ENCODE assay signal across 24 cellular contexts in the genomic region with DNA sequence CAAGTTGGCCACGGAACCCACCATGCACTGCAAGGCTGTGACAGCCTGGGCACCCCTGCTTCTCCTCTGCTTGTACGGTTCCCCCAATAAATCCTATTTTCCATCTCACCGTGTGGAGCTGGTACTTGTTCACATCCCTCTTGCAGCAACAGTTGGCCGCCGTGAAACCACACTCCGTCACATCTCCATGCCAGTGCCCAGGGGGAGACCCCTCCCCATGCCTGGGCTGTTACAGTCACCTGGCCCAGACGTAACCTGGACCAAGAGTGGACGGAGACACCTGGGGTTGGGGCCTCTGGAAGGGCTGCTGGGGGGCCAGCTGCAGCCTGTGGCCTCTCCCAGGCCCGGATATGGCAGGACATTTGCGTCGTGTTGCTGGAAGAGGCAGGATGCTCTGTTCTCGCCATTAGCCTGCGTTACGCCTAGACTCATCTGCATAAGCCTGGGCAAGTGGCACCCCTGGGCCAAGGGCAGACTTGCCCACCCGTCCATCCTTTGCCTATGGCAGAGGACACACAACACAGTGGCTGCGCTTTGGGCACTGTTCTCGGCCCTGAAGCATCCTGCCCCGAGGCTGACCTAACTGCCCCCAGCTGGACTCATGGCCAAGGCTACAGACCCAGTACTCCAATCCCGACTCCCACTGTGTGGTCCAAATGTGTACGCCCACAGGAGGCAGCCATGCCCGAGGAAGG. TPM values are rescaled to one million over a fixed set of nuclear protein-coding genes. Genes with fewer than 3 reads are reported as not detected.
DNase-seq lines count a peak whose midpoint lies in the region; ATAC-seq and TF ChIP-seq lines count a peak whose summit lies in the region.
"Had no signal": no experiment of that assay in that cellular context is flagged by ENCODE, and none has a peak within 500 bp of the region (broad histone marks: within the 10 kb centered on the region; RNA-seq: fewer than 3 reads in every experiment).

No MANE protein-coding gene starts in this region.

- no peak overlapping the region for H3K4me3 ChIP-seq in SK-N-SH (ENCODE audit: low read depth in 2 of 2, low read length in 1 of 2)
- no peak overlapping the region for H3K4me3 ChIP-seq in neuronal stem cell (ENCODE audit: low read length in 2 of 2)
- H3K4me3 ChIP-seq: GM23338, HAP-1 had no signal

- H3K4me2 ChIP-seq in SK-N-SH (no peak overlapping the region), neuronal stem cell (ENCODE audit: insufficient read depth, low read length, poor library complexity, severe bottlenecking) (no peak overlapping the region)
- H3K4me2 ChIP-seq: GM23338 had no signal

- no peaks in the 10 kb centered on the region for H3K79me1 ChIP-seq in neuronal stem cell (ENCODE audit: low read depth, low read length)

- no peaks in the 10 kb centered on the region for H3K79me2 ChIP-seq in SK-N-SH (ENCODE audit: insufficient read depth)

- no peak overlapping the region for H3K27ac ChIP-seq in SK-N-SH (ENCODE audit: low read depth in 2 of 2, low read length in 1 of 2)
- H3K27ac ChIP-seq in neuronal stem cell (replicated peaks; ENCODE audit: low read length), result no peak overlapping the region
- H3K27ac ChIP-seq: 22Rv1, HL-60 had no signal

- no peaks in the 10 kb centered on the region for H3F3A ChIP-seq in SK-N-SH (replicated peaks; ENCODE audit: insufficient read depth)

- H3K4me1 Mint-ChIP-seq in stimulated activated effector memory CD8-positive, alpha-beta T cell treated with anti-CD3 and anti-CD28 coated beads, Interleukin-12 subunit alpha, Interleukin-12 subunit beta, amount 100 ng/mL, for 72 hours, result no peaks in the 10 kb centered on the region

- H2BK5ac ChIP-seq in neuronal stem cell (ENCODE audit: low read length), result no peak overlapping the region

- CTCF ChIA-PET in SK-N-SH (lab: Yijun Ruan, JAX), result interaction anchor here (0.9 to 1.9 kb wide), 5 partner anchors 13 to 29 kb away, joined by 3 to 8 read pairs (median 7); no protein-coding TSS in a partner anchor

- H3K23ac ChIP-seq in neuronal stem cell (ENCODE audit: low read depth, low read length, poor library complexity), result peak overlapping the region; percentile 55

- H3K14ac ChIP-seq in neuronal stem cell (ENCODE audit: low read length), result peak overlapping the region; percentile 21

- no peak overlapping the region for H2BK120ac ChIP-seq in neuronal stem cell (ENCODE audit: low read depth, low read length)

- no peak for TF ChIP-seq CTCF in SK-N-SH (IDR thresholded peaks at IDR 0.05)

- ATAC-seq in SK-N-SH treated with all-trans-retinoic acid at 6 μM for 48 hours, result peak; percentile 13; the same call in 1 of the 3 replicates
- ATAC-seq in stimulated activated effector memory CD8-positive, alpha-beta T cell treated with anti-CD3 and anti-CD28 coated beads, Interleukin-12 subunit alpha, Interleukin-12 subunit beta, amount 100 ng/mL, for 72 hours, result peak; percentile 15
- ATAC-seq: GM23338 had no signal

- H3K9ac ChIP-seq in SK-N-SH, result no peak overlapping the region
- peak overlapping the region; percentile 44 for H3K9ac ChIP-seq in neuronal stem cell (ENCODE audit: low read depth, low read length, poor library complexity)

- H2AFZ ChIP-seq in SK-N-SH (ENCODE audit: low read depth), result no peak overlapping the region
- no peak overlapping the region for H2AFZ ChIP-seq in neuronal stem cell (ENCODE audit: low read length)
- H2AFZ ChIP-seq: GM23338 had no signal

- 94% methylated on average over 12 of the region's 21 CpGs for WGBS in SK-N-SH (ENCODE audit: low lambda C conversion rate)
- no CpG with 5 or more reads among the region's 21 CpGs for WGBS in neuronal stem cell (ENCODE audit: extremely low coverage in 2 of 2, insufficient read length in 2 of 2, insufficient replicate concordance in 1 of 2), 2 donors

- H3K4me3 Mint-ChIP-seq in stimulated activated effector memory CD8-positive, alpha-beta T cell treated with anti-CD3 and anti-CD28 coated beads, Interleukin-12 subunit alpha, Interleukin-12 subunit beta, amount 100 ng/mL, for 72 hours, result no peak overlapping the region
- H3K4me3 Mint-ChIP-seq: GM23338 had no signal

- no peak overlapping the region for H3K4ac ChIP-seq in neuronal stem cell (ENCODE audit: low read length)

- no peak overlapping the region for H4K91ac ChIP-seq in neuronal stem cell (ENCODE audit: low read depth, low read length, poor library complexity)

- no peak overlapping the region for H3K27ac Mint-ChIP-seq in stimulated activated effector memory CD8-positive, alpha-beta T cell treated with anti-CD3 and anti-CD28 coated beads, Interleukin-12 subunit alpha, Interleukin-12 subunit beta, amount 100 ng/mL, for 72 hours
- H3K27ac Mint-ChIP-seq: GM23338 had no signal

- H3K18ac ChIP-seq in neuronal stem cell (ENCODE audit: low read length), result peak overlapping the region; percentile 31

- H2BK12ac ChIP-seq in neuronal stem cell (ENCODE audit: low read length), result no peak overlapping the region

- no peak for TF ChIP-seq RAD21 in SK-N-SH (IDR thresholded peaks at IDR 0.05; ENCODE audit: low read length)

- H2AK5ac ChIP-seq in neuronal stem cell (ENCODE audit: low read depth, low read length), result no peak overlapping the region

- H4K8ac ChIP-seq in neuronal stem cell (ENCODE audit: low read depth, low read length), result no peak overlapping the region

- no peaks in the 10 kb centered on the region for H3K9me3 Mint-ChIP-seq in stimulated activated effector memory CD8-positive, alpha-beta T cell treated with anti-CD3 and anti-CD28 coated beads, Interleukin-12 subunit alpha, Interleukin-12 subunit beta, amount 100 ng/mL, for 72 hours
- H3K9me3 Mint-ChIP-seq: GM23338 had no signal

- H3K36me3 ChIP-seq in SK-N-SH (replicated peaks in 1 of 2; ENCODE audit: control insufficient read depth in 1 of 2, insufficient read depth in 2 of 2, low read length in 1 of 2), result peaks cover 0 to 10% of the 10 kb centered on the region in 2 experiments
- peaks cover 2 to 24% of the 10 kb centered on the region in 2 donors for H3K36me3 ChIP-seq in neuronal stem cell (replicated peaks in 1 of 2; ENCODE audit: control insufficient read depth in 2 of 2, insufficient read depth in 2 of 2, low read length in 2 of 2)
- H3K36me3 ChIP-seq: BE2C, HAP-1 had no signal

- no peaks in the 10 kb centered on the region for H3K9me2 ChIP-seq in SK-N-SH

- no peak for DNase-seq in SK-N-SH
- peak; percentile 41 for DNase-seq in ecto neural progenitor cell (ENCODE audit: low spot score)
- DNase-seq in neuronal stem cell (ENCODE audit: low spot score), result no peak
- no peak for DNase-seq in stimulated activated effector memory CD8-positive, alpha-beta T cell treated with anti-CD3 and anti-CD28 coated beads, Interleukin-12 subunit alpha, Interleukin-12 subunit beta, amount 100 ng/mL, for 72 hours (ENCODE audit: low spot score in 2 of 2)
- no peak for DNase-seq in occipital lobe (lab: John Stamatoyannopoulos, UW)
- DNase-seq in D341Med (ENCODE audit: low spot score), result no peak
- no peak for DNase-seq in germinal center (ENCODE audit: low spot score)
- DNase-seq: ACHN, BE2C, Calu3, Kasumi-1, MV-4-11, NCI-H1105, NCI-H1436 treated with DMSO at 0.1 percent for 48 hours, NCI-H187 treated with DMSO at 0.1 percent for 48 hours, NCI-H2107, NCI-H446, NCI-H524 treated with DMSO at 0.1 percent for 48 hours, NCI-H774 had no signal

- POLR2A ChIA-PET in SK-N-SH (lab: Yijun Ruan, JAX), result no interaction called here

- H3K4me1 ChIP-seq in SK-N-SH (ENCODE audit: control insufficient read depth in 1 of 2, insufficient read depth in 2 of 2, low read depth in 1 of 2, low read length in 1 of 2) (no peaks in the 10 kb centered on the region), neuronal stem cell (ENCODE audit: control insufficient read depth in 2 of 2, insufficient read depth in 1 of 2, low read depth in 1 of 2, low read length in 2 of 2) (no peaks in the 10 kb centered on the region)
- H3K4me1 ChIP-seq: BE2C, HAP-1 had no signal

- H4K20me1 ChIP-seq in SK-N-SH (ENCODE audit: insufficient read depth), result no peaks in the 10 kb centered on the region

- no peak overlapping the region for H2BK15ac ChIP-seq in neuronal stem cell (ENCODE audit: low read length)

- H3K36me3 Mint-ChIP-seq in stimulated activated effector memory CD8-positive, alpha-beta T cell treated with anti-CD3 and anti-CD28 coated beads, Interleukin-12 subunit alpha, Interleukin-12 subunit beta, amount 100 ng/mL, for 72 hours, result peaks cover 12% of the 10 kb centered on the region

- H3K27me3 ChIP-seq in SK-N-SH (ENCODE audit: insufficient read depth) (no peaks in the 10 kb centered on the region; the same call in 1 of the 2 replicates), neuronal stem cell (ENCODE audit: control insufficient read depth in 3 of 3, insufficient read depth in 3 of 3, low read depth in 1 of 3, low read length in 3 of 3) (no peaks in the 10 kb centered on the region)
- H3K27me3 ChIP-seq: BE2C had no signal

- H3K9me3 ChIP-seq in SK-N-SH, result no peaks in the 10 kb centered on the region
- peaks cover 2 to 3% of the 10 kb centered on the region in 2 donors for H3K9me3 ChIP-seq in neuronal stem cell (replicated peaks in 1 of 2; ENCODE audit: control insufficient read depth in 2 of 2, insufficient read depth in 1 of 2, low read depth in 1 of 2, low read length in 2 of 2)
- H3K9me3 ChIP-seq: BE2C, HAP-1 had no signal

- TF ChIP-seq EP300 in SK-N-SH (IDR thresholded peaks at IDR 0.05; ENCODE audit: borderline replicate concordance in 1 of 2, low read depth in 1 of 2, low read length in 1 of 2), result no peak

TF ChIP-seq in SK-N-SH treated with all-trans-retinoic acid at 6 μM for 48 hours, 23 proteins besides CTCF, POLR2A, EP300 and RAD21 (continues in another document):
- no peak for TF ChIP-seq CSDC2 (CRISPR knock-in tag; IDR thresholded peaks at IDR 0.05)

TF ChIP-seq in SK-N-SH, 30 proteins besides CTCF, POLR2A, EP300 and RAD21 (continues in another document):
- TF ChIP-seq RFX5 (IDR thresholded peaks at IDR 0.05; ENCODE audit: low read length), result no peak

RNA-seq across cellular contexts. Expression of gene KREMEN2, which starts 14.2 kb away (rescaled TPM):
- polyA plus RNA-seq in SK-N-SH (2012; rRNA removed), result 0.24 and 0.77 TPM in 2 replicates
- polyA plus RNA-seq in SK-N-SH (2012; cell fraction: cytosol; rRNA removed), result 0.28 and 0.46 TPM in 2 replicates
- polyA plus RNA-seq in SK-N-SH (2012; cell fraction: nucleus; rRNA removed), result 1.7 and 2.9 TPM in 2 replicates
- polyA plus RNA-seq in neuronal stem cell (2013, experiment 1 of 2), result 3.8 TPM
- 3.9 TPM for polyA plus RNA-seq in neuronal stem cell (2013, experiment 2 of 2)
- total RNA-seq in occipital lobe, result not detected
- total RNA-seq: Calu3 had no signal

RNA-seq across cellular contexts. Expression of gene PAQR4, which starts 19.3 kb away (rescaled TPM):
- 8.4 and 8.8 TPM in 2 replicates for polyA plus RNA-seq in SK-N-SH (2012; rRNA removed)
- 4.6 and 7.1 TPM in 2 replicates for polyA plus RNA-seq in SK-N-SH (2012; cell fraction: cytosol; rRNA removed)
- polyA plus RNA-seq in SK-N-SH (2012; cell fraction: nucleus; rRNA removed), result 12.8 and 17.6 TPM in 2 replicates
- 17.5 TPM for polyA plus RNA-seq in neuronal stem cell (2013, experiment 1 of 2)
- 16.7 TPM for polyA plus RNA-seq in neuronal stem cell (2013, experiment 2 of 2)
- 19.7 TPM for total RNA-seq in occipital lobe

RNA-seq across cellular contexts. Expression of gene PKMYT1, which starts 30.4 kb away (rescaled TPM):
- polyA plus RNA-seq in SK-N-SH (2012; rRNA removed), result 5.3 and 8.5 TPM in 2 replicates
- 3.2 and 6.7 TPM in 2 replicates for polyA plus RNA-seq in SK-N-SH (2012; cell fraction: cytosol; rRNA removed)
- 29.4 and 73.9 TPM in 2 replicates for polyA plus RNA-seq in SK-N-SH (2012; cell fraction: nucleus; rRNA removed)
- polyA plus RNA-seq in neuronal stem cell (2013, experiment 1 of 2), result 28.8 TPM
- 28.3 TPM for polyA plus RNA-seq in neuronal stem cell (2013, experiment 2 of 2)
- 3.0 TPM for total RNA-seq in occipital lobe

RNA-seq across cellular contexts. Expression of gene FLYWCH1, which starts 38.1 kb away (rescaled TPM):
- polyA plus RNA-seq in SK-N-SH (2012; rRNA removed), result 22.4 and 30.1 TPM in 2 replicates
- 7.3 and 14.1 TPM in 2 replicates for polyA plus RNA-seq in SK-N-SH (2012; cell fraction: cytosol; rRNA removed)
- polyA plus RNA-seq in SK-N-SH (2012; cell fraction: nucleus; rRNA removed), result 102 and 122 TPM in 2 replicates
- 8.3 TPM for polyA plus RNA-seq in neuronal stem cell (2013, experiment 1 of 2)
- 8.3 TPM for polyA plus RNA-seq in neuronal stem cell (2013, experiment 2 of 2)
- 20.7 TPM for total RNA-seq in occipital lobe
